Comparison of ENCODE assay signal across 31 cellular contexts in genomic region chr6:50826037-50826761, GRCh38. TPM values are rescaled to one million over a fixed set of nuclear protein-coding genes. Genes with fewer than 3 reads are reported as not detected.
DNase-seq lines count a peak whose midpoint lies in the region; TF ChIP-seq lines count a peak whose summit lies in the region.
"Had no signal": no experiment of that assay in that cellular context is flagged by ENCODE, and none has a peak within 500 bp of the region (broad histone marks: within the 10 kb centered on the region; RNA-seq: fewer than 3 reads in every experiment).

No MANE protein-coding gene starts in this region.

- peak overlapping the region; percentile 57 for H3K4me3 ChIP-seq in epithelial cell of proximal tubule (ENCODE audit: low read depth, low read length)
- no peak overlapping the region for H3K4me3 ChIP-seq in sigmoid colon
- H3K4me3 ChIP-seq: coronary artery, MG63, ovary, right atrium auricular region, testis, vagina had no signal

- H3K4me1 Mint-ChIP-seq in neural crest cell = peaks cover 75% of the 10 kb centered on the region

- TF ChIP-seq CTCF in C4-2B (conservative IDR thresholded peaks at IDR 0.05) (no peak), epithelial cell of proximal tubule (conservative IDR thresholded peaks at IDR 0.05; ENCODE audit: low read depth, low read length) (no peak), neural crest cell (conservative IDR thresholded peaks at IDR 0.05) (no peak), sigmoid colon (IDR thresholded peaks at IDR 0.05) (no peak)

- H3K4me1 ChIP-seq in sigmoid colon = no peaks in the 10 kb centered on the region
- H3K4me1 ChIP-seq: right atrium auricular region, testis had no signal

- H3K36me3 ChIP-seq in sigmoid colon = no peaks in the 10 kb centered on the region
- H3K36me3 ChIP-seq: MG63, ovary, right atrium auricular region, vagina had no signal

- 13 to 35% methylated on average over 19 of the region's 19 CpGs for WGBS in sigmoid colon, 2 donors

- peaks cover 46% of the 10 kb centered on the region for H3K36me3 Mint-ChIP-seq in neural crest cell (ENCODE audit: low read depth)
- H3K36me3 Mint-ChIP-seq: naive B cell; stimulated activated naive B cell treated with anti-CD40 and anti-IgM and Interleukin-4, amounts not matched to agents 10 μg/mL and 1 μg/mL and 100 μg/mL, for 72 hours had no signal

- TF ChIP-seq EP300 in sigmoid colon (IDR thresholded peaks at IDR 0.05) = no peak

- TF ChIP-seq POLR2A in sigmoid colon (IDR thresholded peaks at IDR 0.05) = no peak

- H3K27me3 ChIP-seq in sigmoid colon = peaks cover 50 to 99% (median 80%) of the 10 kb centered on the region in 3 donors
- H3K27me3 ChIP-seq: ovary, testis had no signal

- H3K27ac ChIP-seq in C4-2B (peak overlapping the region; percentile 0), sigmoid colon (no peak overlapping the region)
- H3K27ac ChIP-seq: coronary artery, ovary, right atrium auricular region, testis, vagina had no signal

- peaks cover 99% of the 10 kb centered on the region for H3K27me3 Mint-ChIP-seq in neural crest cell (ENCODE audit: low read depth)

- H3K9me3 Mint-ChIP-seq in neural crest cell = no peaks in the 10 kb centered on the region
- H3K9me3 Mint-ChIP-seq: stimulated activated naive B cell treated with anti-CD40 and anti-IgM and Interleukin-4, amounts not matched to agents 10 μg/mL and 1 μg/mL and 100 μg/mL, for 72 hours had no signal

- no peaks in the 10 kb centered on the region for H3K9me3 ChIP-seq in sigmoid colon
- H3K9me3 ChIP-seq: MG63, ovary, right atrium auricular region, testis, vagina had no signal

- H3K4me3 Mint-ChIP-seq in neural crest cell = peak overlapping the region; percentile 96
- H3K4me3 Mint-ChIP-seq: activated CD4-positive, alpha-beta T cell treated with anti-CD3 and anti-CD28 coated beads for 36 hours; stimulated activated naive B cell treated with anti-CD40 and anti-IgM and Interleukin-4, amounts not matched to agents 10 μg/mL and 1 μg/mL and 100 μg/mL, for 72 hours had no signal

- intact Hi-C loops in sigmoid colon (cut with DNase I) = no loop called here

- peak overlapping the region; percentile 21 for H3K27ac Mint-ChIP-seq in neural crest cell (ENCODE audit: unreplicated experiment)
- H3K27ac Mint-ChIP-seq: activated CD4-positive, alpha-beta T cell treated with anti-CD3 and anti-CD28 coated beads for 36 hours; stimulated activated naive B cell treated with anti-CD40 and anti-IgM and Interleukin-4, amounts not matched to agents 10 μg/mL and 1 μg/mL and 100 μg/mL, for 72 hours had no signal

- peak; percentile 96 for DNase-seq in NCI-H69 (lab: John Stamatoyannopoulos, UW)
- DNase-seq in epithelial cell of proximal tubule (ENCODE audit: low read depth) = no peak
- DNase-seq in neural crest cell (ENCODE audit: low read depth, low spot score) = no peak
- DNase-seq in UCSD-AML1 (lab: John Stamatoyannopoulos, UW; ENCODE audit: unreplicated experiment) = no peak
- no peak for DNase-seq in amniotic stem cell (lab: John Stamatoyannopoulos, UW)
- DNase-seq in sigmoid colon = no peak
- no peak for DNase-seq in DMS153 (lab: John Stamatoyannopoulos, UW)
- DNase-seq: ACHN; activated CD4-positive, alpha-beta T cell treated with anti-CD3 and anti-CD28 coated beads for 36 hours; activated CD8-positive, alpha-beta memory T cell treated with anti-CD3 and anti-CD28 coated beads for 24 hours; activated gamma-delta T cell treated with Interleukin-2 at 50 U/mL for 16 hours; activated T-cell treated with anti-CD3 and anti-CD28 coated beads, Interleukin-2, amount 50 U/mL, for 1 hour; C1 segment of cervical spinal cord; EL; MG63; naive B cell; NCI-H446 treated with DMSO at 0.1 percent for 48 hours; ovary; stimulated activated CD4-positive, alpha-beta T cell treated with anti-CD3 and anti-CD28 coated beads, Interleukin-12 subunit alpha, Interleukin-12 subunit beta, amount 100 ng/mL, for 4 hours; stimulated activated CD4-positive, alpha-beta T cell treated with anti-CD3 and anti-CD28 coated beads, Interleukin-4, amount 100 ng/mL, for 24 hours; stimulated activated naive B cell treated with anti-CD40 and anti-IgM and Interleukin-4, amounts not matched to agents 10 μg/mL and 1 μg/mL and 100 μg/mL, for 72 hours; testis had no signal

RNA-seq across cellular contexts. Expression of gene TFAP2B, which starts 7.5 kb away (rescaled TPM):
- total RNA-seq in epithelial cell of proximal tubule (4.6 and 8.3 TPM in 2 replicates), neural crest cell (66.1 and 73.3 TPM in 2 replicates), sigmoid colon (under 1 TPM in 2 of 4 donors, not detected in 2; under 0.01 to 0.66 TPM)
- polyA plus RNA-seq in sigmoid colon = under 1 TPM in 1 of 3 donors, not detected in 2; 0.01 TPM
- total RNA-seq: activated CD4-positive, alpha-beta T cell treated with anti-CD3 and anti-CD28 coated beads for 36 hours; bronchial epithelial cell; glomerular endothelial cell; left lobe of liver; mesenteric fat pad; ovary; right atrium auricular region; T-helper 1 cell treated with Interleukin-12 subunit alpha and Interleukin-12 subunit beta and Interleukin-4 antibody, amounts not matched to agents 30 ng/mL and 1 ng/mL, for 36 hours had no signal
- polyA plus RNA-seq: ovary had no signal
